ENCODE assay signal across 1 cellular context in genomic region chr7:100552532-100552931, GRCh38.
TF ChIP-seq lines count a peak whose summit lies in the region.

No MANE protein-coding gene starts in this region.

TF ChIP-seq in WTC11, 78 proteins besides CTCF, POLR2A, EP300 and RAD21 (continued from another document):
- no peak for TF ChIP-seq FOXP4 (CRISPR knock-in tag; IDR thresholded peaks at IDR 0.05)
- no peak for TF ChIP-seq AFF4 (CRISPR knock-in tag; IDR thresholded peaks at IDR 0.05; ENCODE audit: borderline replicate concordance)
- TF ChIP-seq RELA (CRISPR knock-in tag; IDR thresholded peaks at IDR 0.05; ENCODE audit: borderline replicate concordance): no peak
- no peak for TF ChIP-seq IRF1 (CRISPR knock-in tag; IDR thresholded peaks at IDR 0.05)
TF ChIP-seq in WTC11: peak in this region for 0.
